19 cellular contexts compared by ENCODE assay signal in genomic region chr5:151509231-151509630, GRCh38.
A peak's percentile ranks its signal among the peaks of the same experiment; 100 is the strongest.
DNase-seq lines count a peak whose midpoint lies in the region; ATAC-seq and TF ChIP-seq lines count a peak whose summit lies in the region.
"Had no signal": no experiment of that assay in that cellular context is flagged by ENCODE, and none has a peak within 500 bp of the region (broad histone marks: within the 10 kb centered on the region; RNA-seq: fewer than 3 reads in every experiment).

No MANE protein-coding gene starts in this region.

- DNase-seq in NK-92 treated with Interleukin-12 subunit alpha and Interleukin-12 subunit beta, amount 100 ng/mL, for 24 hours (lab: John Stamatoyannopoulos, UW) = peak; percentile 8
- DNase-seq in NK-92 (lab: John Stamatoyannopoulos, UW; ENCODE audit: unreplicated experiment) (no peak), NCI-H2227 treated with DMSO at 0.1 percent for 48 hours (lab: John Stamatoyannopoulos, UW) (peak; percentile 1), dermis blood vessel endothelial cell (peak; percentile 51), progenitor cell of endocrine pancreas (ENCODE audit: low spot score, unreplicated experiment) (no peak), SIG-M5 treated with dmso at 0.1 percent for 504 hours (lab: John Stamatoyannopoulos, UW; ENCODE audit: unreplicated experiment) (no peak)
- no peak for DNase-seq in central memory CD4-positive, alpha-beta T cell
- DNase-seq: activated gamma-delta T cell; anterior cingulate cortex; CD4-positive, CD25-positive, alpha-beta regulatory T cell; colonic mucosa; DMS79 treated with DMSO at 0.1 percent for 48 hours; hippocampal formation; pancreas; Right ventricle myocardium superior; small intestine; transverse colon had no signal

- ATAC-seq in HG02840 (IDR thresholded peaks at IDR 0.05; ENCODE audit: low FRiP score, unreplicated experiment) = no peak
- ATAC-seq: K562, pancreas had no signal

- no peaks in the 10 kb centered on the region for H3K27me3 Mint-ChIP-seq in progenitor cell of endocrine pancreas
- H3K27me3 Mint-ChIP-seq: CD4-positive, CD25-positive, alpha-beta regulatory T cell had no signal

- no peak for TF ChIP-seq CTCF in progenitor cell of endocrine pancreas (IDR thresholded peaks at IDR 0.05; ENCODE audit: unreplicated experiment)

- H3K36me3 Mint-ChIP-seq in progenitor cell of endocrine pancreas (ENCODE audit: insufficient read depth) = no peaks in the 10 kb centered on the region
- H3K36me3 Mint-ChIP-seq: CD4-positive, CD25-positive, alpha-beta regulatory T cell had no signal

- no peak overlapping the region for H3K27ac Mint-ChIP-seq in progenitor cell of endocrine pancreas
- H3K27ac Mint-ChIP-seq: CD4-positive, CD25-positive, alpha-beta regulatory T cell had no signal

- H3K9me3 Mint-ChIP-seq in progenitor cell of endocrine pancreas (ENCODE audit: low read depth) = no peaks in the 10 kb centered on the region
- H3K9me3 Mint-ChIP-seq: CD4-positive, CD25-positive, alpha-beta regulatory T cell had no signal

- H3K4me3 Mint-ChIP-seq in progenitor cell of endocrine pancreas (ENCODE audit: low read depth) = no peak overlapping the region
- H3K4me3 Mint-ChIP-seq: CD4-positive, CD25-positive, alpha-beta regulatory T cell had no signal

- no peaks in the 10 kb centered on the region for H3K4me1 Mint-ChIP-seq in progenitor cell of endocrine pancreas (ENCODE audit: low read depth)
- H3K4me1 Mint-ChIP-seq: CD4-positive, CD25-positive, alpha-beta regulatory T cell had no signal

Comparison
In these comparisons a context has a peak if more than half of its experiments do, and no peak if none do; other contexts are left out.
1. DNase-seq: peak in NK-92 treated with Interleukin-12 subunit alpha and Interleukin-12 subunit beta, amount 100 ng/mL, for 24 hours (single experiment), NCI-H2227 treated with DMSO at 0.1 percent for 48 hours (single experiment) and dermis blood vessel endothelial cell (single experiment); none in NK-92 (single experiment), central memory CD4-positive, alpha-beta T cell (single experiment), progenitor cell of endocrine pancreas (single experiment) and SIG-M5 treated with dmso at 0.1 percent for 504 hours (single experiment).